Comparison of ENCODE assay signal across 8 cellular contexts in genomic region chr16:67561501-67561823, GRCh38.
DNase-seq lines count a peak whose midpoint lies in the region; ATAC-seq and TF ChIP-seq lines count a peak whose summit lies in the region.

No MANE protein-coding gene starts in this region.

- no peak for TF ChIP-seq POLR2A in GM18505 (IDR thresholded peaks at IDR 0.05; ENCODE audit: borderline replicate concordance, extremely low read depth, insufficient read depth, insufficient read length)

- H3K4me3 ChIP-seq in GM12864 (ENCODE audit: low read depth, low read length) (peak overlapping the region; percentile 73), SK-N-MC (peak overlapping the region; percentile 81), fibroblast of pulmonary artery (replicated peaks; ENCODE audit: low read depth, low read length) (peak overlapping the region; percentile 67), retinal pigment epithelial cell (ENCODE audit: low read length) (peak overlapping the region; percentile 64)

- no peaks in the 10 kb centered on the region for H3K9me3 ChIP-seq in SK-N-MC (ENCODE audit: low read depth, low read length)

- DNase-seq in GM12864 (ENCODE audit: low read depth) (no peak), SK-N-MC (ENCODE audit: low read depth, low spot score) (no peak), fibroblast of pulmonary artery (ENCODE audit: low read depth) (no peak), retinal pigment epithelial cell (ENCODE audit: low read depth) (no peak)

- no peaks in the 10 kb centered on the region for H3K36me3 ChIP-seq in SK-N-MC (ENCODE audit: insufficient read depth, low read length)

- H3K9ac ChIP-seq in SK-N-MC (ENCODE audit: insufficient read length), result peak overlapping the region; percentile 80

- TF ChIP-seq CTCF in GM12864 (IDR thresholded peaks at IDR 0.05; ENCODE audit: low read depth, low read length, missing control alignments), result no peak
- TF ChIP-seq CTCF in fibroblast of pulmonary artery (IDR thresholded peaks at IDR 0.05; ENCODE audit: low read length, missing control alignments), result no peak
- no peak for TF ChIP-seq CTCF in retinal pigment epithelial cell (conservative IDR thresholded peaks at IDR 0.05; ENCODE audit: low read depth, low read length)

- ATAC-seq in GM19452 (IDR thresholded peaks at IDR 0.05; ENCODE audit: unreplicated experiment), result no peak
- ATAC-seq in GM18505 (IDR thresholded peaks at IDR 0.05; ENCODE audit: unreplicated experiment), result no peak
- ATAC-seq in HG03432 (IDR thresholded peaks at IDR 0.05; ENCODE audit: unreplicated experiment), result no peak
- no peak for ATAC-seq in GM19397 (IDR thresholded peaks at IDR 0.05; ENCODE audit: unreplicated experiment)

- H3K27ac ChIP-seq in SK-N-MC, result peak overlapping the region; percentile 87
